In the genomic region with DNA sequence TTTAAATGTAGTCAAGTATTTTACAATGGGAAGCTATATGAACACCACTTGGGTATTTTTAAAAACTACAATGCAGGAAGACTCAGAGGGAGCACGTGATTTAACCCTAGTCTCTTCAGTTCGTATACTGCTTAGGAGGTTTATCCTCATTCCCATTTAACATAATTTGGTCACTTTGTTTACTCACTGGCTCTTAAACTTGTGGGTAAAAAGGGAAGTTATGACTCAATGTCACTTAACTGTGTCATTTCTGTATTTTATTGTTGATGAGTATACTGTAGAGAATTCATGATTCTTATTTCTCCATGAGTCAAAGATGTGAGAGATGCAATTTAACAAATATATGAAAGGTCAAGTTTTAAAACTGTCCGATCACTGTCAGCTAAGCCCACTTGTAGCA, we compare ENCODE assay signal across 1 cellular context.
TF ChIP-seq lines count a peak whose summit lies in the region.

No MANE protein-coding gene starts in this region.

TF ChIP-seq in A549, 52 proteins besides CTCF, POLR2A, EP300 and RAD21 (continued from another document):
- TF ChIP-seq, protein P1, sequence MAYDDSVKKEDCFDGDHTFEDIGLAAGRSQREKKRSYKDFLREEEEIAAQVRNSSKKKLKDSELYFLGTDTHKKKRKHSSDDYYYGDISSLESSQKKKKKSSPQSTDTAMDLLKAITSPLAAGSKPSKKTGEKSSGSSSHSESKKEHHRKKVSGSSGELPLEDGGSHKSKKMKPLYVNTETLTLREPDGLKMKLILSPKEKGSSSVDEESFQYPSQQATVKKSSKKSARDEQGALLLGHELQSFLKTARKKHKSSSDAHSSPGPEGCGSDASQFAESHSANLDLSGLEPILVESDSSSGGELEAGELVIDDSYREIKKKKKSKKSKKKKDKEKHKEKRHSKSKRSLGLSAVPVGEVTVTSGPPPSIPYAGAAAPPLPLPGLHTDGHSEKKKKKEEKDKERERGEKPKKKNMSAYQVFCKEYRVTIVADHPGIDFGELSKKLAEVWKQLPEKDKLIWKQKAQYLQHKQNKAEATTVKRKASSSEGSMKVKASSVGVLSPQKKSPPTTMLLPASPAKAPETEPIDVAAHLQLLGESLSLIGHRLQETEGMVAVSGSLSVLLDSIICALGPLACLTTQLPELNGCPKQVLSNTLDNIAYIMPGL (CRISPR knock-in tag; IDR thresholded peaks at IDR 0.05; ENCODE audit: borderline replicate concordance), result no peak
- no peak for TF ChIP-seq KDM5A (IDR thresholded peaks at IDR 0.05)
- TF ChIP-seq JUN (IDR thresholded peaks at IDR 0.05), result peak; percentile 20 to 55; a peak in 1 of 5 replicates
- no peak for TF ChIP-seq ZNF302 (CRISPR knock-in tag; IDR thresholded peaks at IDR 0.05)
- TF ChIP-seq, protein P2, sequence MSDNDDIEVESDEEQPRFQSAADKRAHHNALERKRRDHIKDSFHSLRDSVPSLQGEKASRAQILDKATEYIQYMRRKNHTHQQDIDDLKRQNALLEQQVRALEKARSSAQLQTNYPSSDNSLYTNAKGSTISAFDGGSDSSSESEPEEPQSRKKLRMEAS (IDR thresholded peaks at IDR 0.05), result peak; percentile 37; the same call in 1 of the 2 replicates
- TF ChIP-seq EHF (CRISPR knock-in tag; IDR thresholded peaks at IDR 0.05), result no peak
- TF ChIP-seq CEBPB (IDR thresholded peaks at IDR 0.05), result peak in 1 of 2 experiments; percentile 54; a peak in 1 of 4 replicates
